Comparison of ENCODE assay signal across 13 cellular contexts in the genomic region with DNA sequence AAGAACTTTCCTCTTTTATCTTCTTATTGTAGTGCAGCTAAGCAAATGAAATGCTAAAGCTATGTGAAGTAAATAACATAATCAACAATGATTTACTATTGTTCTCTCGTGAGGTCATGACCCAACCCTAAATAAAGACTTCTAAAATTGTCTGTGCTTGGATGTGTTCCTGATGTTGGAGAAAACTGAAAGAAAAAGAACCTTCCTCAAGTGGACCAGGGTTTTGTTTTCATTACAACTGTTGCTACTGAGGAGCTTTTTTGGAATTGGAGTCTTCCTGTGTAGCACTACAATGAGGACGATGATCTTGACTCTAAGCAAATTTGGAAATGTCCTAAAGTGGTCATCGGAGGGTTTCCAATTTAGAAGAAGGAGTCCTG. TPM values are rescaled to one million over a fixed set of nuclear protein-coding genes. Genes with fewer than 3 reads are reported as not detected.
A peak's percentile ranks its signal among the peaks of the same experiment; 100 is the strongest.
DNase-seq lines count a peak whose midpoint lies in the region; ATAC-seq, FAIRE-seq and TF ChIP-seq lines count a peak whose summit lies in the region.
"Had no signal": no experiment of that assay in that cellular context is flagged by ENCODE, and none has a peak within 500 bp of the region (broad histone marks: within the 10 kb centered on the region; RNA-seq: fewer than 3 reads in every experiment).

No MANE protein-coding gene starts in this region.

- H3K9me3 ChIP-seq in left lung, result no peaks in the 10 kb centered on the region
- no peaks in the 10 kb centered on the region for H3K9me3 ChIP-seq in MG63
- H3K9me3 ChIP-seq: pancreas had no signal

- no peak for ATAC-seq in stimulated activated naive CD8-positive, alpha-beta T cell treated with anti-CD3 and anti-CD28 coated beads, Interleukin-15, Interleukin-2, amounts not matched to agents 100 U/mL and 50 U/mL, for 24 hours
- no peak for ATAC-seq in activated naive CD8-positive, alpha-beta T cell treated with anti-CD3 and anti-CD28 coated beads, Interleukin-2, amount 50 U/mL, for 24 hours
- ATAC-seq in left lung, result no peak

- FAIRE-seq in GM19239 (lab: Jason Lieb, UNC), result no peak
- FAIRE-seq: TTC549 had no signal

- H3K36me3 ChIP-seq in left lung, result no peaks in the 10 kb centered on the region
- no peaks in the 10 kb centered on the region for H3K36me3 ChIP-seq in MG63
- H3K36me3 ChIP-seq: pancreas had no signal

- no peak for DNase-seq in stimulated activated naive CD8-positive, alpha-beta T cell treated with anti-CD3 and anti-CD28 coated beads, Interleukin-15, Interleukin-2, amounts not matched to agents 100 U/mL and 50 U/mL, for 24 hours
- DNase-seq in activated naive CD8-positive, alpha-beta T cell treated with anti-CD3 and anti-CD28 coated beads, Interleukin-2, amount 50 U/mL, for 24 hours, result no peak
- DNase-seq in left lung (no peak), AML-193 (lab: John Stamatoyannopoulos, UW) (no peak), MG63 (no peak), GM19239 (ENCODE audit: insufficient read length, low spot score) (no peak), Kasumi-1 (lab: John Stamatoyannopoulos, UW) (no peak)
- DNase-seq: C1 segment of cervical spinal cord, NCI-H1417 treated with DMSO at 0.1 percent for 48 hours, NCI-H510A, pancreas had no signal

- H3K4me1 Mint-ChIP-seq in stimulated activated naive CD8-positive, alpha-beta T cell treated with anti-CD3 and anti-CD28 coated beads, Interleukin-15, Interleukin-2, amounts not matched to agents 100 ng/mL and 50 ng/mL, for 24 hours (ENCODE audit: low read depth), result peaks cover 85% of the 10 kb centered on the region
- peaks cover 86% of the 10 kb centered on the region for H3K4me1 Mint-ChIP-seq in activated naive CD8-positive, alpha-beta T cell treated with anti-CD3 and anti-CD28 coated beads, Interleukin-2, amount 50 U/mL, for 24 hours

- H3K4me3 ChIP-seq in left lung, result no peak overlapping the region
- no peak overlapping the region for H3K4me3 ChIP-seq in MG63
- H3K4me3 ChIP-seq: pancreas had no signal

- peak overlapping the region; percentile 49 to 59 for H3K27ac ChIP-seq in left lung

- no peaks in the 10 kb centered on the region for H3K27me3 Mint-ChIP-seq in stimulated activated naive CD8-positive, alpha-beta T cell treated with anti-CD3 and anti-CD28 coated beads, Interleukin-15, Interleukin-2, amounts not matched to agents 100 ng/mL and 50 ng/mL, for 24 hours
- H3K27me3 Mint-ChIP-seq in activated naive CD8-positive, alpha-beta T cell treated with anti-CD3 and anti-CD28 coated beads, Interleukin-2, amount 50 U/mL, for 24 hours, result peaks cover 3% of the 10 kb centered on the region

- no peak for TF ChIP-seq CTCF in left lung (IDR thresholded peaks at IDR 0.05)

- peaks cover 45% of the 10 kb centered on the region for H3K36me3 Mint-ChIP-seq in stimulated activated naive CD8-positive, alpha-beta T cell treated with anti-CD3 and anti-CD28 coated beads, Interleukin-15, Interleukin-2, amounts not matched to agents 100 ng/mL and 50 ng/mL, for 24 hours (ENCODE audit: low read depth)
- H3K36me3 Mint-ChIP-seq in activated naive CD8-positive, alpha-beta T cell treated with anti-CD3 and anti-CD28 coated beads, Interleukin-2, amount 50 U/mL, for 24 hours (ENCODE audit: low read depth), result peaks cover 55% of the 10 kb centered on the region

- H3K9me3 Mint-ChIP-seq in stimulated activated naive CD8-positive, alpha-beta T cell treated with anti-CD3 and anti-CD28 coated beads, Interleukin-15, Interleukin-2, amounts not matched to agents 100 ng/mL and 50 ng/mL, for 24 hours, result no peaks in the 10 kb centered on the region
- H3K9me3 Mint-ChIP-seq in activated naive CD8-positive, alpha-beta T cell treated with anti-CD3 and anti-CD28 coated beads, Interleukin-2, amount 50 U/mL, for 24 hours, result no peaks in the 10 kb centered on the region

- H3K27me3 ChIP-seq in left lung, result no peaks in the 10 kb centered on the region
- H3K27me3 ChIP-seq in MG63, result no peaks in the 10 kb centered on the region
- H3K27me3 ChIP-seq: pancreas had no signal

- peaks cover 13 to 58% of the 10 kb centered on the region in 2 donors for H3K4me1 ChIP-seq in left lung

- H3K27ac Mint-ChIP-seq in stimulated activated naive CD8-positive, alpha-beta T cell treated with anti-CD3 and anti-CD28 coated beads, Interleukin-15, Interleukin-2, amounts not matched to agents 100 ng/mL and 50 ng/mL, for 24 hours, result peak overlapping the region; percentile 88
- peak overlapping the region; percentile 20 for H3K27ac Mint-ChIP-seq in activated naive CD8-positive, alpha-beta T cell treated with anti-CD3 and anti-CD28 coated beads, Interleukin-2, amount 50 U/mL, for 24 hours

- intact Hi-C loops in left lung (cut with DNase I), result no loop called here

- peak overlapping the region; percentile 56 for H3K4me3 Mint-ChIP-seq in stimulated activated naive CD8-positive, alpha-beta T cell treated with anti-CD3 and anti-CD28 coated beads, Interleukin-15, Interleukin-2, amounts not matched to agents 100 ng/mL and 50 ng/mL, for 24 hours
- H3K4me3 Mint-ChIP-seq in activated naive CD8-positive, alpha-beta T cell treated with anti-CD3 and anti-CD28 coated beads, Interleukin-2, amount 50 U/mL, for 24 hours, result peak overlapping the region; percentile 5

RNA-seq across cellular contexts. Expression of gene SUPT3H, which starts 59.7 kb away (rescaled TPM):
- total RNA-seq in left lung, result 1 to 10 TPM; 4.7 to 5.4 TPM
- not detected in 2 replicates for total RNA-seq in MG63 (2014; rRNA removed; shearing (Covaris generic); ENCODE audit: low replicate concordance)
